Comparison of ENCODE assay signal across 28 cellular contexts in genomic region chr3:21524113-21524512, GRCh38.
A peak's percentile ranks its signal among the peaks of the same experiment; 100 is the strongest.
DNase-seq lines count a peak whose midpoint lies in the region; ATAC-seq and TF ChIP-seq lines count a peak whose summit lies in the region.
"Had no signal": no experiment of that assay in that cellular context is flagged by ENCODE, and none has a peak within 500 bp of the region (broad histone marks: within the 10 kb centered on the region; RNA-seq: fewer than 3 reads in every experiment).

No MANE protein-coding gene starts in this region.

- CTCF ChIA-PET in SK-N-SH (lab: Yijun Ruan, JAX), result no interaction called here

- no peaks in the 10 kb centered on the region for H3K27me3 ChIP-seq in SK-N-SH (ENCODE audit: insufficient read depth)
- H3K27me3 ChIP-seq in ascending aorta, result no peaks in the 10 kb centered on the region
- H3K27me3 ChIP-seq: cardiac muscle cell had no signal

- no peaks in the 10 kb centered on the region for H4K20me1 ChIP-seq in SK-N-SH (ENCODE audit: insufficient read depth)

- H3K4me1 ChIP-seq in SK-N-SH (ENCODE audit: control insufficient read depth in 1 of 2, insufficient read depth in 2 of 2, low read depth in 1 of 2, low read length in 1 of 2), result peaks cover 0 to 11% of the 10 kb centered on the region in 2 experiments; a peak in 2 of 4 replicates
- peaks cover 0 to 2% of the 10 kb centered on the region in 2 donors for H3K4me1 ChIP-seq in ascending aorta

- H3F3A ChIP-seq in SK-N-SH (replicated peaks; ENCODE audit: insufficient read depth), result no peaks in the 10 kb centered on the region

- H3K4me2 ChIP-seq in SK-N-SH, result 0 out of 2 replicates have a peak overlapping the region, but pooled peaks have one; percentile 2

- ATAC-seq in HG03097 (IDR thresholded peaks at IDR 0.05; ENCODE audit: low FRiP score, unreplicated experiment), result no peak
- ATAC-seq: activated CD8-positive, alpha-beta T cell treated with anti-CD3 and anti-CD28 coated beads for 36 hours; Panc1; psoas muscle; sciatic nerve had no signal

- TF ChIP-seq RAD21 in SK-N-SH (IDR thresholded peaks at IDR 0.05; ENCODE audit: low read length), result 0 out of 2 replicates have a peak, but pooled peaks have one; percentile 4

- no peaks in the 10 kb centered on the region for H3K79me2 ChIP-seq in SK-N-SH (ENCODE audit: insufficient read depth)

- WGBS in SK-N-SH (ENCODE audit: low lambda C conversion rate), result 7% methylated on average over 2 of the region's 2 CpGs

- H3K9me3 ChIP-seq in SK-N-SH (no peaks in the 10 kb centered on the region), ascending aorta (no peaks in the 10 kb centered on the region)
- H3K9me3 ChIP-seq: psoas muscle had no signal

- intact Hi-C loops in ascending aorta (cut with DNase I), result no loop called here

- POLR2A ChIA-PET in SK-N-SH (lab: Yijun Ruan, JAX), result no interaction called here

- peak in 1 of 2 experiments; percentile 57; a peak in 1 of 4 replicates for TF ChIP-seq EP300 in SK-N-SH (IDR thresholded peaks at IDR 0.05; ENCODE audit: borderline replicate concordance in 1 of 2, low read depth in 1 of 2, low read length in 1 of 2)

- H3K27ac ChIP-seq in SK-N-SH (ENCODE audit: low read depth in 2 of 2, low read length in 1 of 2) (peak overlapping the region in 1 of 2 experiments; percentile 71; a peak in 1 of 4 replicates), ascending aorta (no peak overlapping the region)
- H3K27ac ChIP-seq: 22Rv1, cardiac muscle cell, coronary artery, epithelial cell of prostate, psoas muscle had no signal

- H3K9me2 ChIP-seq in SK-N-SH, result no peaks in the 10 kb centered on the region

- H3K9ac ChIP-seq in SK-N-SH, result no peak overlapping the region

- TF ChIP-seq CTCF in SK-N-SH (IDR thresholded peaks at IDR 0.05), result no peak
- TF ChIP-seq CTCF in fibroblast of mammary gland (conservative IDR thresholded peaks at IDR 0.05; ENCODE audit: control insufficient read depth, insufficient read depth, low read depth, low read length), result no peak
- no peak for TF ChIP-seq CTCF in ascending aorta (IDR thresholded peaks at IDR 0.05)

- 0 out of 2 replicates have a peak overlapping the region, but pooled peaks have one; percentile 59 for H2AFZ ChIP-seq in SK-N-SH (ENCODE audit: low read depth)

- DNase-seq in DMS 273 (lab: John Stamatoyannopoulos, UW; ENCODE audit: unreplicated experiment) (peak; percentile 3), DMS 273 treated with DMSO at 0.1 percent for 48 hours (lab: John Stamatoyannopoulos, UW) (no peak), SK-N-SH (peak; percentile 10), fibroblast of mammary gland (ENCODE audit: low read depth) (peak; percentile 38), DMS153 treated with DMSO at 0.1 percent for 48 hours (lab: John Stamatoyannopoulos, UW; ENCODE audit: unreplicated experiment) (no peak), ascending aorta (ENCODE audit: low spot score in 2 of 2) (no peak), glomerular visceral epithelial cell (ENCODE audit: extremely low spot score) (no peak)
- DNase-seq: activated CD8-positive, alpha-beta T cell treated with anti-CD3 and anti-CD28 coated beads for 36 hours; anterior cingulate cortex; CD4-positive, alpha-beta T cell; effector CD8-positive, alpha-beta T cell; EL; H7; KBM-7; NCI-H1092 treated with DMSO at 0.1 percent for 48 hours; NCI-H187; NCI-H69; psoas muscle; Right ventricle myocardium superior; stimulated activated CD4-positive, alpha-beta T cell treated with anti-CD3 and anti-CD28 coated beads, Interleukin-4, amount 100 ng/mL, for 24 hours; trophoblast cell had no signal

- H3K4me3 ChIP-seq in SK-N-SH (ENCODE audit: low read depth in 2 of 2, low read length in 1 of 2), result no peak overlapping the region
- no peak overlapping the region for H3K4me3 ChIP-seq in fibroblast of mammary gland (ENCODE audit: control insufficient read depth, low read depth, low read length)
- H3K4me3 ChIP-seq in ascending aorta, result no peak overlapping the region
- H3K4me3 ChIP-seq: cardiac muscle cell, coronary artery, psoas muscle had no signal

- H3K36me3 ChIP-seq in SK-N-SH (replicated peaks in 1 of 2; ENCODE audit: control insufficient read depth in 1 of 2, insufficient read depth in 2 of 2, low read length in 1 of 2) (no peaks in the 10 kb centered on the region), ascending aorta (no peaks in the 10 kb centered on the region)
- H3K36me3 ChIP-seq: cardiac muscle cell had no signal

TF ChIP-seq in SK-N-SH, 30 proteins besides CTCF, POLR2A, EP300 and RAD21:
- TF ChIP-seq MEF2A (IDR thresholded peaks at IDR 0.05; ENCODE audit: borderline replicate concordance, low read depth) (peak; percentile 20; the same call in 1 of the 2 replicates), POLR2AphosphoS5 (IDR thresholded peaks at IDR 0.05; ENCODE audit: low read depth, low read length) (0 out of 2 replicates have a peak, but pooled peaks have one; percentile 14), SMC3 (IDR thresholded peaks at IDR 0.05; ENCODE audit: low read depth, low read length) (no peak), TCF12 (IDR thresholded peaks at IDR 0.05) (peak; percentile 81), PBX3 (IDR thresholded peaks at IDR 0.05) (peak; percentile 25; the same call in 1 of the 2 replicates), ZBTB33 (IDR thresholded peaks at IDR 0.05; ENCODE audit: borderline replicate concordance, low read depth) (no peak)

Comparison
In these comparisons a context has a peak if more than half of its experiments do, and no peak if none do; other contexts are left out.
1. DNase-seq: peak in DMS 273 (single experiment), SK-N-SH (single experiment) and fibroblast of mammary gland (single experiment); none in DMS 273 treated with DMSO at 0.1 percent for 48 hours (single experiment), DMS153 treated with DMSO at 0.1 percent for 48 hours (single experiment), ascending aorta (0 of 2) and glomerular visceral epithelial cell (single experiment).